35 cellular contexts compared by ENCODE assay signal in genomic region chr9:68597362-68597997, GRCh38. TPM values are rescaled to one million over a fixed set of nuclear protein-coding genes. Genes with fewer than 3 reads are reported as not detected.
"Had no signal": no experiment of that assay in that cellular context is flagged by ENCODE, and none has a peak within 500 bp of the region (broad histone marks: within the 10 kb centered on the region; RNA-seq: fewer than 3 reads in every experiment).

No MANE protein-coding gene starts in this region.

- H3K36me3 ChIP-seq: brain microvascular endothelial cell, WERI-Rb-1 had no signal

- H3K27me3 ChIP-seq: brain microvascular endothelial cell had no signal

- DNase-seq: activated CD4-positive, alpha-beta T cell treated with anti-CD3 and anti-CD28 coated beads, Interleukin-2, amount 10 ng/mL, durations not matched to agents 24 days and 14 days; activated CD4-positive, alpha-beta T cell treated with anti-CD3 and anti-CD28 coated beads, Interleukin-2, amount 50 U/mL, for 4 hours; activated CD8-positive, alpha-beta T cell treated with anti-CD3 and anti-CD28 coated beads for 36 hours; activated effector memory CD4-positive, alpha-beta T cell treated with anti-CD3 and anti-CD28 coated beads, Interleukin-2, amount 50 U/mL, for 16 hours; activated naive CD4-positive, alpha-beta T cell; activated naive CD4-positive, alpha-beta T cell treated with anti-CD3 and anti-CD28 coated beads, Interleukin-2, amount 50 U/mL, for 16 hours; activated naive CD8-positive, alpha-beta T cell treated with anti-CD3 and anti-CD28 coated beads for 36 hours; activated T-cell treated with anti-CD3 and anti-CD28 coated beads, Interleukin-2, amount 50 U/mL, for 1 hour; activated T-cell treated with anti-CD3 and anti-CD28 coated beads, Interleukin-2, amount 50 U/mL, for 72 hours; amniotic stem cell; aorta; brain microvascular endothelial cell; central memory CD4-positive, alpha-beta T cell; Karpas-422; MM.1S; MV-4-11; NCI-H1092; NCI-H1436 treated with DMSO at 0.1 percent for 48 hours; NCI-H187; NCI-H2029 treated with DMSO at 0.1 percent for 48 hours; NCI-H2107; NCI-H2171; NCI-H510A; NCI-H526; NCI-H748 treated with DMSO at 0.1 percent for 48 hours; OCI-M1; Right ventricle myocardium superior; SW 1271; T-helper 1 cell; T-helper 2 cell; T-helper 9 cell; WERI-Rb-1 had no signal

- H3K27ac ChIP-seq: brain microvascular endothelial cell, WERI-Rb-1 had no signal

RNA-seq across cellular contexts. Expression of gene TMEM252, which starts 56.8 kb away (rescaled TPM):
- total RNA-seq: activated CD4-positive, alpha-beta T cell treated with anti-CD3 and anti-CD28 coated beads, Interleukin-2, amount 10 ng/mL, durations not matched to agents 24 days and 14 days; activated CD8-positive, alpha-beta memory T cell treated with anti-CD3 and anti-CD28 coated beads for 36 hours; activated CD8-positive, alpha-beta T cell treated with anti-CD3 and anti-CD28 coated beads for 36 hours; activated naive CD8-positive, alpha-beta T cell treated with anti-CD3 and anti-CD28 coated beads for 36 hours; activated T-cell treated with anti-CD3 and anti-CD28 coated beads, Interleukin-2, amount 50 U/mL, for 72 hours; activated T-helper 17 cell treated with anti-CD3 and anti-CD28 coated beads, Interleukin-2, amount 50 U/mL, for 72 hours; aorta; chondrocyte; Right ventricle myocardium superior had no signal
